ENCODE assay signal across 8 cellular contexts in genomic region chr7:145036592-145037386, GRCh38.
DNase-seq lines count a peak whose midpoint lies in the region; ATAC-seq lines count a peak whose summit lies in the region.

No MANE protein-coding gene starts in this region.

- ATAC-seq in GM18909 (IDR thresholded peaks at IDR 0.05; ENCODE audit: poor library complexity, unreplicated experiment) (peak; percentile 86), HG03097 (IDR thresholded peaks at IDR 0.05; ENCODE audit: low FRiP score, unreplicated experiment) (peak; percentile 79)

- peak; percentile 19 for DNase-seq in Caki2 (ENCODE audit: low read depth)
- peak; percentile 57 for DNase-seq in NCI-H2196 (lab: John Stamatoyannopoulos, UW; ENCODE audit: unreplicated experiment)
- DNase-seq in activated T-cell treated with anti-CD3 and anti-CD28 coated beads, Interleukin-2, amount 50 U/mL, for 1 hour = peak; percentile 22
- peak; percentile 29 for DNase-seq in glomerular endothelial cell (ENCODE audit: extremely low read depth, low read depth, low spot score)
- peak; percentile 44 for DNase-seq in retina
- DNase-seq in DMS79 (lab: John Stamatoyannopoulos, UW) = no peak

- in situ Hi-C loops in Caki2 (cut with HindIII; ENCODE audit: low pct_unique_long_range_greater_than_20kb, low sequenced_read_pairs) = no loop called here
